Comparison of ENCODE assay signal across 9 cellular contexts in genomic region chr12:49389092-49389703, GRCh38. TPM values are rescaled to one million over a fixed set of nuclear protein-coding genes. Genes with fewer than 3 reads are reported as not detected.
A peak's percentile ranks its signal among the peaks of the same experiment; 100 is the strongest.
DNase-seq lines count a peak whose midpoint lies in the region; ATAC-seq and TF ChIP-seq lines count a peak whose summit lies in the region.
"Had no signal": no experiment of that assay in that cellular context is flagged by ENCODE, and none has a peak within 500 bp of the region (broad histone marks: within the 10 kb centered on the region; RNA-seq: fewer than 3 reads in every experiment).

No MANE protein-coding gene starts in this region.

- no peak overlapping the region for H3K4me3 Mint-ChIP-seq in chondrocyte (ENCODE audit: unreplicated experiment)
- H3K4me3 Mint-ChIP-seq: brain had no signal

- H3K27me3 ChIP-seq in iPS-15b (ENCODE audit: control insufficient read depth, insufficient read depth, low read length) = no peaks in the 10 kb centered on the region

- peaks cover 6% of the 10 kb centered on the region for H3K4me1 ChIP-seq in iPS-15b (ENCODE audit: control insufficient read depth, insufficient read depth, low read length)

- no peak overlapping the region for H3K27ac Mint-ChIP-seq in chondrocyte (ENCODE audit: unreplicated experiment)
- H3K27ac Mint-ChIP-seq: brain had no signal

- no peak for ATAC-seq in HG02798 (IDR thresholded peaks at IDR 0.05; ENCODE audit: poor library complexity, unreplicated experiment)

- DNase-seq in MV-4-11 (lab: John Stamatoyannopoulos, UW) (peak; percentile 45), activated T-cell treated with anti-CD3 and anti-CD28 coated beads for 48 hours (ENCODE audit: low read depth) (peak; percentile 54), AG08396 (ENCODE audit: low spot score) (no peak), chondrocyte (ENCODE audit: low spot score) (no peak), HEK293T (ENCODE audit: extremely low spot score) (no peak)
- DNase-seq in stimulated activated CD8-positive, alpha-beta memory T cell treated with anti-CD3 and anti-CD28 coated beads, Interleukin-12 subunit alpha, Interleukin-12 subunit beta, amount 100 ng/mL, for 24 hours (ENCODE audit: extremely low read depth) = peak; percentile 26

- no peaks in the 10 kb centered on the region for H3K36me3 Mint-ChIP-seq in chondrocyte (ENCODE audit: low read depth)

- H3K36me3 ChIP-seq in iPS-15b (ENCODE audit: control insufficient read depth, insufficient read depth, low read length) = no peaks in the 10 kb centered on the region

- H3K4me3 ChIP-seq in iPS-15b (ENCODE audit: low read depth, low read length) = peak overlapping the region; percentile 24

- no peaks in the 10 kb centered on the region for H3K9me3 Mint-ChIP-seq in chondrocyte (ENCODE audit: low read depth)

- H3K9me3 ChIP-seq in iPS-15b (ENCODE audit: control insufficient read depth, insufficient read depth, low read length) = no peaks in the 10 kb centered on the region

- no peak overlapping the region for H3K9ac ChIP-seq in iPS-15b (ENCODE audit: low read depth, low read length)

- POLR2A ChIA-PET in HEK293T (lab: Yijun Ruan, JAX) = interaction anchor here (1.9 kb wide), 1 partner anchor 22 kb away, joined by 4 read pairs; the partner anchor contains the start of gene SPATS2

- CTCF ChIA-PET in HEK293T (lab: Yijun Ruan, JAX) = interaction anchor here (1.1 kb wide), 1 partner anchor 16 kb away, joined by 3 read pairs; no protein-coding TSS in a partner anchor

- no peaks in the 10 kb centered on the region for H3K27me3 Mint-ChIP-seq in chondrocyte (ENCODE audit: low read depth)
- H3K27me3 Mint-ChIP-seq: brain had no signal

- no peaks in the 10 kb centered on the region for H3K4me1 Mint-ChIP-seq in chondrocyte (ENCODE audit: low read depth)

- TF ChIP-seq CTCF in chondrocyte (IDR thresholded peaks at IDR 0.05) = no peak

TF ChIP-seq in HEK293T, 16 proteins besides CTCF, POLR2A, EP300 and RAD21:
- TF ChIP-seq SUZ12 (IDR thresholded peaks at IDR 0.05) (no peak), ZNF384 (IDR thresholded peaks at IDR 0.05) (no peak), PKNOX1 (IDR thresholded peaks at IDR 0.05) (no peak), CTBP1 (IDR thresholded peaks at IDR 0.05; ENCODE audit: borderline replicate concordance) (no peak), FOXK2 (IDR thresholded peaks at IDR 0.05) (no peak), BHLHE40 (IDR thresholded peaks at IDR 0.05; ENCODE audit: borderline replicate concordance) (no peak), LEF1 (IDR thresholded peaks at IDR 0.05; ENCODE audit: borderline replicate concordance) (no peak), FOXA1 (IDR thresholded peaks at IDR 0.05) (no peak)

RNA-seq across cellular contexts. Expression of gene SPATS2, which starts 21.9 kb away (rescaled TPM):
- 24.1 to 26.2 TPM (median 24.2 TPM) in 3 replicates for total RNA-seq in chondrocyte

RNA-seq across cellular contexts. Expression of gene DNAJC22, which starts 42.5 kb away (rescaled TPM):
- 0.36 to 1.1 TPM (median 0.50 TPM) in 3 replicates for total RNA-seq in chondrocyte

RNA-seq across cellular contexts. Expression of gene C1QL4, which starts 52.2 kb away (rescaled TPM):
- total RNA-seq in chondrocyte = 0.33 to 0.60 TPM (median 0.46 TPM) in 3 replicates

Comparison
In these comparisons a context has a peak if more than half of its experiments do, and no peak if none do; other contexts are left out.
1. DNase-seq: peak in MV-4-11 (single experiment), activated T-cell treated with anti-CD3 and anti-CD28 coated beads for 48 hours (single experiment) and stimulated activated CD8-positive, alpha-beta memory T cell treated with anti-CD3 and anti-CD28 coated beads, Interleukin-12 subunit alpha, Interleukin-12 subunit beta, amount 100 ng/mL, for 24 hours (single experiment); none in AG08396 (single experiment), chondrocyte (single experiment) and HEK293T (single experiment).